20 cellular contexts compared by ENCODE assay signal in genomic region chr3:94596887-94597537, GRCh38.
DNase-seq lines count a peak whose midpoint lies in the region; ATAC-seq and TF ChIP-seq lines count a peak whose summit lies in the region.
"Had no signal": no experiment of that assay in that cellular context is flagged by ENCODE, and none has a peak within 500 bp of the region (broad histone marks: within the 10 kb centered on the region; RNA-seq: fewer than 3 reads in every experiment).

No MANE protein-coding gene starts in this region.

- no peaks in the 10 kb centered on the region for H3K36me3 Mint-ChIP-seq in activated CD4-positive, alpha-beta memory T cell treated with anti-CD3 and anti-CD28 coated beads for 36 hours
- H3K36me3 Mint-ChIP-seq: activated naive CD8-positive, alpha-beta T cell had no signal

- DNase-seq in NCI-H2029 (lab: John Stamatoyannopoulos, UW): no peak
- DNase-seq in activated CD4-positive, alpha-beta memory T cell treated with anti-CD3 and anti-CD28 coated beads for 36 hours: no peak
- DNase-seq in SKM-1 (lab: John Stamatoyannopoulos, UW; ENCODE audit: unreplicated experiment): no peak
- DNase-seq in NCI-H128 (lab: John Stamatoyannopoulos, UW; ENCODE audit: unreplicated experiment): no peak
- DNase-seq: ACHN; activated CD8-positive, alpha-beta memory T cell treated with anti-CD3 and anti-CD28 coated beads for 24 hours; effector CD8-positive, alpha-beta T cell; esophagus squamous epithelium; NCI-H1436; NCI-H2171; NCI-H748 treated with DMSO at 0.1 percent for 48 hours; SJCRH30; testis had no signal

- H3K27ac Mint-ChIP-seq in activated CD4-positive, alpha-beta memory T cell treated with anti-CD3 and anti-CD28 coated beads for 36 hours: no peak overlapping the region
- H3K27ac Mint-ChIP-seq: activated naive CD8-positive, alpha-beta T cell; T-helper 2 cell treated with Interferon-gamma antibody and Interleukin-4, amounts not matched to agents 5 μg/mL and 100 μg/mL, for 36 hours had no signal

- no peaks in the 10 kb centered on the region for H3K27me3 Mint-ChIP-seq in activated CD4-positive, alpha-beta memory T cell treated with anti-CD3 and anti-CD28 coated beads for 36 hours
- H3K27me3 Mint-ChIP-seq: activated naive CD8-positive, alpha-beta T cell had no signal

- H3K4me3 Mint-ChIP-seq in activated CD4-positive, alpha-beta memory T cell treated with anti-CD3 and anti-CD28 coated beads for 36 hours: no peak overlapping the region
- H3K4me3 Mint-ChIP-seq: activated naive CD8-positive, alpha-beta T cell; T-helper 2 cell treated with Interferon-gamma antibody and Interleukin-4, amounts not matched to agents 5 μg/mL and 100 μg/mL, for 36 hours had no signal

- ATAC-seq in GM18505 (IDR thresholded peaks at IDR 0.05; ENCODE audit: unreplicated experiment) (peak; percentile 70), GM19395 (IDR thresholded peaks at IDR 0.05; ENCODE audit: unreplicated experiment) (peak; percentile 67), HG02798 (IDR thresholded peaks at IDR 0.05; ENCODE audit: poor library complexity, unreplicated experiment) (peak; percentile 45), HG03439 (IDR thresholded peaks at IDR 0.05; ENCODE audit: unreplicated experiment) (peak; percentile 93)
- ATAC-seq: HepG2 had no signal

- no peak for TF ChIP-seq POLR2A in GM18505 (IDR thresholded peaks at IDR 0.05; ENCODE audit: borderline replicate concordance, extremely low read depth, insufficient read depth, insufficient read length)

- no peaks in the 10 kb centered on the region for H3K4me1 Mint-ChIP-seq in activated CD4-positive, alpha-beta memory T cell treated with anti-CD3 and anti-CD28 coated beads for 36 hours (ENCODE audit: low read depth)

- intact Hi-C loops in activated CD4-positive, alpha-beta memory T cell treated with anti-CD3 and anti-CD28 coated beads for 36 hours (cut with micrococcal nuclease): no loop called here

- CTCF ChIA-PET in activated CD4-positive, alpha-beta memory T cell treated with anti-CD3 and anti-CD28 coated beads for 36 hours (lab: Charles Lee): no interaction called here

- POLR2A ChIA-PET in activated CD4-positive, alpha-beta memory T cell treated with anti-CD3 and anti-CD28 coated beads for 36 hours (lab: Charles Lee): no interaction called here

- no peaks in the 10 kb centered on the region for H3K9me3 Mint-ChIP-seq in activated CD4-positive, alpha-beta memory T cell treated with anti-CD3 and anti-CD28 coated beads for 36 hours
